Comparison of ENCODE assay signal across 13 cellular contexts in genomic region chr7:131164025-131164899, GRCh38.
A peak's percentile ranks its signal among the peaks of the same experiment; 100 is the strongest.
DNase-seq lines count a peak whose midpoint lies in the region; ATAC-seq and TF ChIP-seq lines count a peak whose summit lies in the region.
"Had no signal": no experiment of that assay in that cellular context is flagged by ENCODE, and none has a peak within 500 bp of the region (broad histone marks: within the 10 kb centered on the region; RNA-seq: fewer than 3 reads in every experiment).

No MANE protein-coding gene starts in this region.

- no peaks in the 10 kb centered on the region for H3K27me3 ChIP-seq in left lung

- H3K9me3 ChIP-seq in mesodermal cell (ENCODE audit: control insufficient read depth, low read length): no peaks in the 10 kb centered on the region
- H3K9me3 ChIP-seq in left lung: no peaks in the 10 kb centered on the region

- H3K4me3 Mint-ChIP-seq in chondrocyte (ENCODE audit: unreplicated experiment): no peak overlapping the region
- H3K4me3 Mint-ChIP-seq: activated T-cell treated with anti-CD3 and anti-CD28 coated beads, Interleukin-2, amount 50 U/mL, for 4 hours; CD8-positive, alpha-beta T cell had no signal

- H3K36me3 Mint-ChIP-seq in chondrocyte (ENCODE audit: low read depth): no peaks in the 10 kb centered on the region
- H3K36me3 Mint-ChIP-seq: CD8-positive, alpha-beta T cell had no signal

- 83 to 100% methylated on average over 1 to 2 of the region's 3 CpGs for WGBS in mesodermal cell (ENCODE audit: insufficient coverage in 2 of 2), 2 experiments

- H3K4me1 Mint-ChIP-seq in chondrocyte (ENCODE audit: low read depth): peaks cover 16% of the 10 kb centered on the region

- H3K27ac Mint-ChIP-seq in chondrocyte (ENCODE audit: unreplicated experiment): peak overlapping the region; percentile 60
- H3K27ac Mint-ChIP-seq: CD8-positive, alpha-beta T cell had no signal

- H3K4me3 ChIP-seq in mesodermal cell (ENCODE audit: extremely low read depth, insufficient read depth, low read length, poor library complexity, severe bottlenecking): no peak overlapping the region
- H3K4me3 ChIP-seq in left lung: no peak overlapping the region
- H3K4me3 ChIP-seq: GM12878 had no signal

- no peaks in the 10 kb centered on the region for H3K27me3 Mint-ChIP-seq in chondrocyte (ENCODE audit: low read depth)

- intact Hi-C loops in left lung (cut with DNase I) (no loop called here), head of caudate nucleus (cut with DNase I) (no loop called here)

- H3K36me3 ChIP-seq in mesodermal cell (ENCODE audit: control insufficient read depth, insufficient read depth, low read length): no peaks in the 10 kb centered on the region
- H3K36me3 ChIP-seq in left lung: no peaks in the 10 kb centered on the region

- TF ChIP-seq CTCF in C4-2B (conservative IDR thresholded peaks at IDR 0.05): no peak
- no peak for TF ChIP-seq CTCF in chondrocyte (IDR thresholded peaks at IDR 0.05)
- TF ChIP-seq CTCF in left lung (IDR thresholded peaks at IDR 0.05): no peak

- DNase-seq in M059J (ENCODE audit: low read depth): peak; percentile 95
- no peak for DNase-seq in chondrocyte (ENCODE audit: low spot score)
- no peak for DNase-seq in left lung
- DNase-seq in head of caudate nucleus: no peak
- no peak for DNase-seq in MV-4-11 (lab: John Stamatoyannopoulos, UW)
- DNase-seq: activated T-cell treated with anti-CD3 and anti-CD28 coated beads, Interleukin-2, amount 50 U/mL, for 4 hours; CD8-positive, alpha-beta T cell; MM.1S; stimulated activated CD4-positive, alpha-beta T cell treated with anti-CD3 and anti-CD28 coated beads, Interleukin-2, amount 100 ng/mL, for 48 hours had no signal

- H3K9me3 Mint-ChIP-seq in chondrocyte (ENCODE audit: low read depth): peaks cover 7% of the 10 kb centered on the region
- H3K9me3 Mint-ChIP-seq: activated T-cell treated with anti-CD3 and anti-CD28 coated beads, Interleukin-2, amount 50 U/mL, for 4 hours; CD8-positive, alpha-beta T cell had no signal

- no peak for ATAC-seq in left lung
- ATAC-seq in HG02798 (IDR thresholded peaks at IDR 0.05; ENCODE audit: poor library complexity, unreplicated experiment): no peak
- ATAC-seq: activated T-cell treated with anti-CD3 and anti-CD28 coated beads, Interleukin-2, amount 50 U/mL, for 4 hours; CD8-positive, alpha-beta T cell; GM12878 had no signal

- peaks cover 14% of the 10 kb centered on the region for H3K4me1 ChIP-seq in mesodermal cell (ENCODE audit: control insufficient read depth, insufficient read depth, low read length, poor library complexity, severe bottlenecking)
- H3K4me1 ChIP-seq in left lung: no peaks in the 10 kb centered on the region

- peak overlapping the region; percentile 56 for H3K27ac ChIP-seq in C4-2B
- H3K27ac ChIP-seq in mesodermal cell (ENCODE audit: low read depth, low read length, severe bottlenecking): peak overlapping the region; percentile 29
- no peak overlapping the region for H3K27ac ChIP-seq in left lung

Comparison
In these comparisons a context has a peak if more than half of its experiments do, and no peak if none do; other contexts are left out.
1. H3K27ac ChIP-seq: peak in C4-2B (single experiment) and mesodermal cell (single experiment); none in left lung (0 of 2).